ENCODE assay signal across 1 cellular context in genomic region chr5:134370871-134371833, GRCh38.
TF ChIP-seq lines count a peak whose summit lies in the region.

TSS of gene UBE2B (plus strand) at chr5:134371569. CDS start at chr5:134371596, 27 bp downstream.

TF ChIP-seq in K562, 482 proteins besides CTCF, POLR2A, EP300 and RAD21 (continued from another document and continues in another):
- TF ChIP-seq, protein P1, sequence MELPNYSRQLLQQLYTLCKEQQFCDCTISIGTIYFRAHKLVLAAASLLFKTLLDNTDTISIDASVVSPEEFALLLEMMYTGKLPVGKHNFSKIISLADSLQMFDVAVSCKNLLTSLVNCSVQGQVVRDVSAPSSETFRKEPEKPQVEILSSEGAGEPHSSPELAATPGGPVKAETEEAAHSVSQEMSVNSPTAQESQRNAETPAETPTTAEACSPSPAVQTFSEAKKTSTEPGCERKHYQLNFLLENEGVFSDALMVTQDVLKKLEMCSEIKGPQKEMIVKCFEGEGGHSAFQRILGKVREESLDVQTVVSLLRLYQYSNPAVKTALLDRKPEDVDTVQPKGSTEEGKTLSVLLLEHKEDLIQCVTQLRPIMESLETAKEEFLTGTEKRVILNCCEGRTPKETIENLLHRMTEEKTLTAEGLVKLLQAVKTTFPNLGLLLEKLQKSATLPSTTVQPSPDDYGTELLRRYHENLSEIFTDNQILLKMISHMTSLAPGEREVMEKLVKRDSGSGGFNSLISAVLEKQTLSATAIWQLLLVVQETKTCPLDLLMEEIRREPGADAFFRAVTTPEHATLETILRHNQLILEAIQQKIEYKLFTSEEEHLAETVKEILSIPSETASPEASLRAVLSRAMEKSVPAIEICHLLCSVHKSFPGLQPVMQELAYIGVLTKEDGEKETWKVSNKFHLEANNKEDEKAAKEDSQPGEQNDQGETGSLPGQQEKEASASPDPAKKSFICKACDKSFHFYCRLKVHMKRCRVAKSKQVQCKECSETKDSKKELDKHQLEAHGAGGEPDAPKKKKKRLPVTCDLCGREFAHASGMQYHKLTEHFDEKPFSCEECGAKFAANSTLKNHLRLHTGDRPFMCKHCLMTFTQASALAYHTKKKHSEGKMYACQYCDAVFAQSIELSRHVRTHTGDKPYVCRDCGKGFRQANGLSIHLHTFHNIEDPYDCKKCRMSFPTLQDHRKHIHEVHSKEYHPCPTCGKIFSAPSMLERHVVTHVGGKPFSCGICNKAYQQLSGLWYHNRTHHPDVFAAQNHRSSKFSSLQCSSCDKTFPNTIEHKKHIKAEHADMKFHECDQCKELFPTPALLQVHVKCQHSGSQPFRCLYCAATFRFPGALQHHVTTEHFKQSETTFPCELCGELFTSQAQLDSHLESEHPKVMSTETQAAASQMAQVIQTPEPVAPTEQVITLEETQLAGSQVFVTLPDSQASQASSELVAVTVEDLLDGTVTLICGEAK (IDR thresholded peaks at IDR 0.05) = peak; percentile 70
- TF ChIP-seq, protein P1 (CRISPR knock-in tag; IDR thresholded peaks at IDR 0.05) = no peak
- TF ChIP-seq MYNN (IDR thresholded peaks at IDR 0.05) = 0 out of 2 replicates have a peak, but pooled peaks have one; percentile 46
- TF ChIP-seq MYNN (CRISPR knock-in tag; IDR thresholded peaks at IDR 0.05) = no peak
- TF ChIP-seq CCNT2 (IDR thresholded peaks at IDR 0.05; ENCODE audit: borderline replicate concordance, extremely low read depth, insufficient read length, low read depth, low read length) = peak; percentile 56
- TF ChIP-seq MECOM (CRISPR knock-in tag; IDR thresholded peaks at IDR 0.05) = 0 out of 2 replicates have a peak, but pooled peaks have one; percentile 28
- no peak for TF ChIP-seq ZNF140 (CRISPR knock-in tag; IDR thresholded peaks at IDR 0.05)
- TF ChIP-seq GTF2F1 (IDR thresholded peaks at IDR 0.05; ENCODE audit: low read depth, low read length) = no peak
- TF ChIP-seq MCM2 (IDR thresholded peaks at IDR 0.05; ENCODE audit: low read depth) = no peak
- TF ChIP-seq CBX1 (IDR thresholded peaks at IDR 0.05; ENCODE audit: low read depth) = peak; percentile 25; the same call in 1 of the 2 replicates
- no peak for TF ChIP-seq ZNF561 (CRISPR knock-in tag; conservative IDR thresholded peaks at IDR 0.05)
- no peak for TF ChIP-seq NR3C1 (CRISPR knock-in tag; IDR thresholded peaks at IDR 0.05)
- TF ChIP-seq, protein P2, sequence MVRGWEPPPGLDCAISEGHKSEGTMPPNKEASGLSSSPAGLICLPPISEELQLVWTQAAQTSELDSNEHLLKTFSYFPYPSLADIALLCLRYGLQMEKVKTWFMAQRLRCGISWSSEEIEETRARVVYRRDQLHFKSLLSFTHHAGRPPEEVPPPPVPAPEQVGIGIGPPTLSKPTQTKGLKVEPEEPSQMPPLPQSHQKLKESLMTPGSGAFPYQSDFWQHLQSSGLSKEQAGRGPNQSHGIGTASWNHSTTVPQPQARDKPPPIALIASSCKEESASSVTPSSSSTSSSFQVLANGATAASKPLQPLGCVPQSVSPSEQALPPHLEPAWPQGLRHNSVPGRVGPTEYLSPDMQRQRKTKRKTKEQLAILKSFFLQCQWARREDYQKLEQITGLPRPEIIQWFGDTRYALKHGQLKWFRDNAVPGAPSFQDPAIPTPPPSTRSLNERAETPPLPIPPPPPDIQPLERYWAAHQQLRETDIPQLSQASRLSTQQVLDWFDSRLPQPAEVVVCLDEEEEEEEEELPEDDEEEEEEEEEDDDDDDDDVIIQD (CRISPR knock-in tag; IDR thresholded peaks at IDR 0.05) = 0 out of 2 replicates have a peak, but pooled peaks have one; percentile 47
- TF ChIP-seq ZNF41 (CRISPR knock-in tag; conservative IDR thresholded peaks at IDR 0.05) = 0 out of 2 replicates have a peak, but pooled peaks have one; percentile 18
- 0 out of 2 replicates have a peak, but pooled peaks have one; percentile 67 for TF ChIP-seq DNMT1 (IDR thresholded peaks at IDR 0.05)
- no peak for TF ChIP-seq DMBX1 (CRISPR knock-in tag; IDR thresholded peaks at IDR 0.05; ENCODE audit: borderline replicate concordance)
- no peak for TF ChIP-seq TSC22D4 (tag; IDR thresholded peaks at IDR 0.05)
- 0 out of 2 replicates have a peak, but pooled peaks have one; percentile 7 for TF ChIP-seq RHOXF2B (CRISPR knock-in tag; conservative IDR thresholded peaks at IDR 0.05)
- no peak for TF ChIP-seq ZNF695 (CRISPR knock-in tag; IDR thresholded peaks at IDR 0.05)
- TF ChIP-seq, protein P3, sequence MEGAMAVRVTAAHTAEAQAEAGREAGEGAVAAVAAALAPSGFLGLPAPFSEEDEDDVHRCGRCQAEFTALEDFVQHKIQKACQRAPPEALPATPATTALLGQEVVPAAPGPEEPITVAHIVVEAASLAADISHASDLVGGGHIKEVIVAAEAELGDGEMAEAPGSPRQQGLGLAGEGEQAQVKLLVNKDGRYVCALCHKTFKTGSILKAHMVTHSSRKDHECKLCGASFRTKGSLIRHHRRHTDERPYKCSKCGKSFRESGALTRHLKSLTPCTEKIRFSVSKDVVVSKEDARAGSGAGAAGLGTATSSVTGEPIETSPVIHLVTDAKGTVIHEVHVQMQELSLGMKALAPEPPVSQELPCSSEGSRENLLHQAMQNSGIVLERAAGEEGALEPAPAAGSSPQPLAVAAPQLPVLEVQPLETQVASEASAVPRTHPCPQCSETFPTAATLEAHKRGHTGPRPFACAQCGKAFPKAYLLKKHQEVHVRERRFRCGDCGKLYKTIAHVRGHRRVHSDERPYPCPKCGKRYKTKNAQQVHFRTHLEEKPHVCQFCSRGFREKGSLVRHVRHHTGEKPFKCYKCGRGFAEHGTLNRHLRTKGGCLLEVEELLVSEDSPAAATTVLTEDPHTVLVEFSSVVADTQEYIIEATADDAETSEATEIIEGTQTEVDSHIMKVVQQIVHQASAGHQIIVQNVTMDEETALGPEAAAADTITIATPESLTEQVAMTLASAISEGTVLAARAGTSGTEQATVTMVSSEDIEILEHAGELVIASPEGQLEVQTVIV (CRISPR knock-in tag; IDR thresholded peaks at IDR 0.05; ENCODE audit: borderline replicate concordance) = no peak
- peak; percentile 70 to 82; a peak in 2 of 4 replicates for TF ChIP-seq SIN3A (IDR thresholded peaks at IDR 0.05; ENCODE audit: borderline replicate concordance in 2 of 2, control insufficient read depth in 1 of 2, low read depth in 2 of 2, low read length in 2 of 2)
- peak; percentile 5; the same call in 1 of the 2 replicates for TF ChIP-seq NFE2 (IDR thresholded peaks at IDR 0.05; ENCODE audit: low read depth)
- no peak for TF ChIP-seq ZBTB1 (CRISPR knock-in tag; IDR thresholded peaks at IDR 0.05; ENCODE audit: borderline replicate concordance, low read depth)
- TF ChIP-seq, protein P4, sequence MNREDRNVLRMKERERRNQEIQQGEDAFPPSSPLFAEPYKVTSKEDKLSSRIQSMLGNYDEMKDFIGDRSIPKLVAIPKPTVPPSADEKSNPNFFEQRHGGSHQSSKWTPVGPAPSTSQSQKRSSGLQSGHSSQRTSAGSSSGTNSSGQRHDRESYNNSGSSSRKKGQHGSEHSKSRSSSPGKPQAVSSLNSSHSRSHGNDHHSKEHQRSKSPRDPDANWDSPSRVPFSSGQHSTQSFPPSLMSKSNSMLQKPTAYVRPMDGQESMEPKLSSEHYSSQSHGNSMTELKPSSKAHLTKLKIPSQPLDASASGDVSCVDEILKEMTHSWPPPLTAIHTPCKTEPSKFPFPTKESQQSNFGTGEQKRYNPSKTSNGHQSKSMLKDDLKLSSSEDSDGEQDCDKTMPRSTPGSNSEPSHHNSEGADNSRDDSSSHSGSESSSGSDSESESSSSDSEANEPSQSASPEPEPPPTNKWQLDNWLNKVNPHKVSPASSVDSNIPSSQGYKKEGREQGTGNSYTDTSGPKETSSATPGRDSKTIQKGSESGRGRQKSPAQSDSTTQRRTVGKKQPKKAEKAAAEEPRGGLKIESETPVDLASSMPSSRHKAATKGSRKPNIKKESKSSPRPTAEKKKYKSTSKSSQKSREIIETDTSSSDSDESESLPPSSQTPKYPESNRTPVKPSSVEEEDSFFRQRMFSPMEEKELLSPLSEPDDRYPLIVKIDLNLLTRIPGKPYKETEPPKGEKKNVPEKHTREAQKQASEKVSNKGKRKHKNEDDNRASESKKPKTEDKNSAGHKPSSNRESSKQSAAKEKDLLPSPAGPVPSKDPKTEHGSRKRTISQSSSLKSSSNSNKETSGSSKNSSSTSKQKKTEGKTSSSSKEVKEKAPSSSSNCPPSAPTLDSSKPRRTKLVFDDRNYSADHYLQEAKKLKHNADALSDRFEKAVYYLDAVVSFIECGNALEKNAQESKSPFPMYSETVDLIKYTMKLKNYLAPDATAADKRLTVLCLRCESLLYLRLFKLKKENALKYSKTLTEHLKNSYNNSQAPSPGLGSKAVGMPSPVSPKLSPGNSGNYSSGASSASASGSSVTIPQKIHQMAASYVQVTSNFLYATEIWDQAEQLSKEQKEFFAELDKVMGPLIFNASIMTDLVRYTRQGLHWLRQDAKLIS (CRISPR knock-in tag; IDR thresholded peaks at IDR 0.05) = peak; percentile 89; the same call in 1 of the 2 replicates
- no peak for TF ChIP-seq ZFP36 (IDR thresholded peaks at IDR 0.05; ENCODE audit: low read depth, low read length, partially characterized antibody)
- TF ChIP-seq MED1 (CRISPR knock-in tag; IDR thresholded peaks at IDR 0.05; ENCODE audit: borderline replicate concordance) = no peak
- peak; percentile 55; the same call in 1 of the 2 replicates for TF ChIP-seq SMAD3 (CRISPR knock-in tag; conservative IDR thresholded peaks at IDR 0.05)
- TF ChIP-seq TCF7L2 (IDR thresholded peaks at IDR 0.05; ENCODE audit: low read depth, low read length) = peak; percentile 94
- TF ChIP-seq ZNF57 (CRISPR knock-in tag; IDR thresholded peaks at IDR 0.05) = no peak
- no peak for TF ChIP-seq ADNP (tag; IDR thresholded peaks at IDR 0.05)
- peak; percentile 90 for TF ChIP-seq POLR2G (IDR thresholded peaks at IDR 0.05; ENCODE audit: low read depth, low read length)
- no peak for TF ChIP-seq NFYB (IDR thresholded peaks at IDR 0.05; ENCODE audit: extremely low read depth, insufficient read length)
- no peak for TF ChIP-seq NR4A1 (CRISPR knock-in tag; IDR thresholded peaks at IDR 0.05)
- 0 out of 2 replicates have a peak, but pooled peaks have one; percentile 23 for TF ChIP-seq NR4A1 (tag; IDR thresholded peaks at IDR 0.05)
- TF ChIP-seq GTF2E2 (tag; IDR thresholded peaks at IDR 0.05) = no peak
- no peak for TF ChIP-seq ZNF511 (CRISPR knock-in tag; IDR thresholded peaks at IDR 0.05)
- TF ChIP-seq, protein P5, sequence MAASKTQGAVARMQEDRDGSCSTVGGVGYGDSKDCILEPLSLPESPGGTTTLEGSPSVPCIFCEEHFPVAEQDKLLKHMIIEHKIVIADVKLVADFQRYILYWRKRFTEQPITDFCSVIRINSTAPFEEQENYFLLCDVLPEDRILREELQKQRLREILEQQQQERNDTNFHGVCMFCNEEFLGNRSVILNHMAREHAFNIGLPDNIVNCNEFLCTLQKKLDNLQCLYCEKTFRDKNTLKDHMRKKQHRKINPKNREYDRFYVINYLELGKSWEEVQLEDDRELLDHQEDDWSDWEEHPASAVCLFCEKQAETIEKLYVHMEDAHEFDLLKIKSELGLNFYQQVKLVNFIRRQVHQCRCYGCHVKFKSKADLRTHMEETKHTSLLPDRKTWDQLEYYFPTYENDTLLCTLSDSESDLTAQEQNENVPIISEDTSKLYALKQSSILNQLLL (CRISPR knock-in tag; IDR thresholded peaks at IDR 0.05; ENCODE audit: borderline replicate concordance) = no peak
- 0 out of 2 replicates have a peak, but pooled peaks have one; percentile 59 for TF ChIP-seq SAFB (IDR thresholded peaks at IDR 0.05; ENCODE audit: borderline replicate concordance, low read depth, low read length)
- 0 out of 2 replicates have a peak, but pooled peaks have one; percentile 16 for TF ChIP-seq KHSRP (IDR thresholded peaks at IDR 0.05)
- 0 out of 2 replicates have a peak, but pooled peaks have one; percentile 7 for TF ChIP-seq TCF3 (CRISPR knock-in tag; IDR thresholded peaks at IDR 0.05)
- TF ChIP-seq HMGXB4 (CRISPR knock-in tag; IDR thresholded peaks at IDR 0.05) = no peak
- no peak for TF ChIP-seq ZC3H8 (IDR thresholded peaks at IDR 0.05)
- TF ChIP-seq JUN (IDR thresholded peaks at IDR 0.05; ENCODE audit: borderline replicate concordance, low read depth, low read length) = peak; percentile 81; the same call in 1 of the 2 replicates
- TF ChIP-seq JUN (CRISPR knock-in tag; IDR thresholded peaks at IDR 0.05; ENCODE audit: borderline replicate concordance) = no peak; the same call in 1 of the 2 replicates
- peak; percentile 70; the same call in 1 of the 2 replicates for TF ChIP-seq DPF2 (IDR thresholded peaks at IDR 0.05)
